ENCODE assay signal across 14 cellular contexts in genomic region chr10:66784796-66785195, GRCh38.
DNase-seq lines count a peak whose midpoint lies in the region; ATAC-seq and TF ChIP-seq lines count a peak whose summit lies in the region.
"Had no signal": no experiment of that assay in that cellular context is flagged by ENCODE, and none has a peak within 500 bp of the region (broad histone marks: within the 10 kb centered on the region; RNA-seq: fewer than 3 reads in every experiment).

No MANE protein-coding gene starts in this region.

- H3K9me3 Mint-ChIP-seq in stimulated activated memory B cell treated with anti-CD40 and anti-IgM and Interleukin-4, amounts not matched to agents 10 μg/mL and 1 μg/mL and 100 μg/mL, for 72 hours = no peaks in the 10 kb centered on the region
- H3K9me3 Mint-ChIP-seq: CD4-positive, alpha-beta memory T cell had no signal

- WGBS in smooth muscle cell (ENCODE audit: low lambda C conversion rate) = 33% methylated on average over 1 of the region's 1 CpG

- no peaks in the 10 kb centered on the region for H4K20me1 ChIP-seq in smooth muscle cell (ENCODE audit: low read depth)

- peaks cover 8% of the 10 kb centered on the region for H3K4me1 ChIP-seq in smooth muscle cell (ENCODE audit: low read depth)
- H3K4me1 ChIP-seq: BE2C had no signal

- TF ChIP-seq CTCF in smooth muscle cell (IDR thresholded peaks at IDR 0.05; ENCODE audit: borderline replicate concordance, insufficient read depth, poor library complexity, severe bottlenecking) = no peak

- H3K27me3 Mint-ChIP-seq in stimulated activated memory B cell treated with anti-CD40 and anti-IgM and Interleukin-4, amounts not matched to agents 10 μg/mL and 1 μg/mL and 100 μg/mL, for 72 hours = no peaks in the 10 kb centered on the region
- H3K27me3 Mint-ChIP-seq: CD4-positive, alpha-beta memory T cell had no signal

- H3F3A ChIP-seq in smooth muscle cell (ENCODE audit: low read depth) = no peaks in the 10 kb centered on the region

- DNase-seq in GM03348 (ENCODE audit: low spot score) = peak; percentile 4
- DNase-seq in M059J (ENCODE audit: low read depth) = peak; percentile 3
- DNase-seq in astrocyte of the hippocampus (ENCODE audit: low read depth, low spot score) = peak; percentile 10
- no peak for DNase-seq in smooth muscle cell (lab: John Stamatoyannopoulos, UW; ENCODE audit: unreplicated experiment)
- DNase-seq in erythroblast (lab: John Stamatoyannopoulos, UW) = no peak
- DNase-seq: BE2C; CD4-positive, alpha-beta memory T cell; COR-L47; DMS53; KBM-7 had no signal

- no peak for TF ChIP-seq POLR2A in erythroblast (IDR thresholded peaks at IDR 0.05; ENCODE audit: low read length)

- no peak overlapping the region for H3K9ac ChIP-seq in smooth muscle cell (ENCODE audit: low read depth)

- H3K79me2 ChIP-seq in smooth muscle cell (ENCODE audit: low read depth) = no peaks in the 10 kb centered on the region

- no peaks in the 10 kb centered on the region for H3K36me3 ChIP-seq in smooth muscle cell (ENCODE audit: low read depth)
- H3K36me3 ChIP-seq: BE2C had no signal

- H3K4me3 ChIP-seq in smooth muscle cell = no peak overlapping the region

- H3K4me1 Mint-ChIP-seq in stimulated activated memory B cell treated with anti-CD40 and anti-IgM and Interleukin-4, amounts not matched to agents 10 μg/mL and 1 μg/mL and 100 μg/mL, for 72 hours = no peaks in the 10 kb centered on the region
- H3K4me1 Mint-ChIP-seq: CD4-positive, alpha-beta memory T cell had no signal

- H3K4me3 Mint-ChIP-seq in stimulated activated memory B cell treated with anti-CD40 and anti-IgM and Interleukin-4, amounts not matched to agents 10 μg/mL and 1 μg/mL and 100 μg/mL, for 72 hours = no peak overlapping the region
- H3K4me3 Mint-ChIP-seq: CD4-positive, alpha-beta memory T cell had no signal

- no peak overlapping the region for H3K27ac Mint-ChIP-seq in stimulated activated memory B cell treated with anti-CD40 and anti-IgM and Interleukin-4, amounts not matched to agents 10 μg/mL and 1 μg/mL and 100 μg/mL, for 72 hours
- H3K27ac Mint-ChIP-seq: CD4-positive, alpha-beta memory T cell had no signal

- H2AFZ ChIP-seq in smooth muscle cell (ENCODE audit: low read depth) = no peak overlapping the region

- peak overlapping the region; percentile 83 for H3K27ac ChIP-seq in smooth muscle cell (ENCODE audit: low read depth)
- H3K27ac ChIP-seq: C4-2B had no signal

- H3K36me3 Mint-ChIP-seq in stimulated activated memory B cell treated with anti-CD40 and anti-IgM and Interleukin-4, amounts not matched to agents 10 μg/mL and 1 μg/mL and 100 μg/mL, for 72 hours = no peaks in the 10 kb centered on the region
- H3K36me3 Mint-ChIP-seq: CD4-positive, alpha-beta memory T cell had no signal

- no peaks in the 10 kb centered on the region for H3K27me3 ChIP-seq in smooth muscle cell (ENCODE audit: low read depth)
- H3K27me3 ChIP-seq: BE2C had no signal

- no peak for ATAC-seq in GM21526 (IDR thresholded peaks at IDR 0.05; ENCODE audit: low FRiP score, unreplicated experiment)
- ATAC-seq in stimulated activated memory B cell treated with anti-CD40 and anti-IgM and Interleukin-4, amounts not matched to agents 10 μg/mL and 1 μg/mL and 100 μg/mL, for 72 hours = no peak
- ATAC-seq: HCT116 had no signal

- no peak overlapping the region for H3K4me2 ChIP-seq in smooth muscle cell

- no peaks in the 10 kb centered on the region for H3K9me3 ChIP-seq in smooth muscle cell (replicated peaks; ENCODE audit: low read depth)
- H3K9me3 ChIP-seq: BE2C had no signal

Comparison
In these comparisons a context has a peak if more than half of its experiments do, and no peak if none do; other contexts are left out.
1. DNase-seq: peak in GM03348 (single experiment), M059J (single experiment) and astrocyte of the hippocampus (single experiment); none in smooth muscle cell (single experiment) and erythroblast (0 of 2).